In genomic region chr2:214542251-214542650, GRCh38 we compare ENCODE assay signal across 1 cellular context.
TF ChIP-seq lines count a peak whose summit lies in the region.

No MANE protein-coding gene starts in this region.

TF ChIP-seq in WTC11, 78 proteins besides CTCF, POLR2A, EP300 and RAD21 (continued from another document):
- TF ChIP-seq USF1 (CRISPR knock-in tag; IDR thresholded peaks at IDR 0.05) (no peak), TEAD1 (CRISPR knock-in tag; IDR thresholded peaks at IDR 0.05) (no peak), ZNF532 (CRISPR knock-in tag; IDR thresholded peaks at IDR 0.05; ENCODE audit: borderline replicate concordance) (no peak), ZNF281 (CRISPR knock-in tag; IDR thresholded peaks at IDR 0.05) (no peak), MLX (CRISPR knock-in tag; IDR thresholded peaks at IDR 0.05) (no peak)
TF ChIP-seq in WTC11: peak in this region for 0.
